ENCODE assay signal across 18 cellular contexts in the genomic region with DNA sequence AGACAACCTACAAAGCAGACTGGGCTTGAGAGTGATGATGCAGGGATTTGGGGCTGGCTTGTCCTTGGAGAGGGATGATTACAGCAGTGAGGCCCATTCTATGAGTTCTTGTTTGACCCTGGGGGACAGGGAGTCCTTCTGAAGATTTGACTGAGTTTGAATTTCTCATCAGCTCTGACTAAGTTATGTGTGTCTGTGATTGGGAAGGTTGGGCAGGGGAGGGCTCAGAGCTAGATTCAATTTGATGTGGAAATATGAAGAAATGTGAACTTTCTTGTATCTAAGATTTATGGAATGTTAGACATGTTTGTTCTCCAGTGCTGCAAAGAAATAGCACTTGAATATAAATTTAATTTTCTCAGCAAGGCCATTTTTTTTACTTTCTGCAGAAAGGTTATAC. TPM values are rescaled to one million over a fixed set of nuclear protein-coding genes. Genes with fewer than 3 reads are reported as not detected.
A peak's percentile ranks its signal among the peaks of the same experiment; 100 is the strongest.
DNase-seq lines count a peak whose midpoint lies in the region; ATAC-seq and TF ChIP-seq lines count a peak whose summit lies in the region.
"Had no signal": no experiment of that assay in that cellular context is flagged by ENCODE, and none has a peak within 500 bp of the region (broad histone marks: within the 10 kb centered on the region; RNA-seq: fewer than 3 reads in every experiment).

No MANE protein-coding gene starts in this region.

- H3K4me2 ChIP-seq in SK-N-SH, result no peak overlapping the region

- peaks cover 9% of the 10 kb centered on the region for H3K4me1 Mint-ChIP-seq in activated T-cell treated with anti-CD3 and anti-CD28 coated beads, Interleukin-2, amount 50 U/mL, for 72 hours (ENCODE audit: low read depth)

- no peaks in the 10 kb centered on the region for H3F3A ChIP-seq in SK-N-SH (replicated peaks; ENCODE audit: insufficient read depth)

- H4K20me1 ChIP-seq in SK-N-SH (ENCODE audit: insufficient read depth), result no peaks in the 10 kb centered on the region

- no peak overlapping the region for H3K4me3 Mint-ChIP-seq in activated T-cell treated with anti-CD3 and anti-CD28 coated beads, Interleukin-2, amount 50 U/mL, for 72 hours
- H3K4me3 Mint-ChIP-seq: CD8-positive, alpha-beta T cell had no signal

- no peaks in the 10 kb centered on the region for H3K9me3 ChIP-seq in RWPE2 (ENCODE audit: severe bottlenecking)
- peaks cover 0 to 12% (median 0%) of the 10 kb centered on the region in 4 donors for H3K9me3 ChIP-seq in stomach
- no peaks in the 10 kb centered on the region for H3K9me3 ChIP-seq in colonic mucosa
- H3K9me3 ChIP-seq in SK-N-SH, result no peaks in the 10 kb centered on the region

- no peak overlapping the region for H3K4me3 ChIP-seq in RWPE2 (ENCODE audit: severe bottlenecking)
- no peak overlapping the region for H3K4me3 ChIP-seq in choroid plexus epithelial cell (ENCODE audit: low read depth, low read length)
- no peak overlapping the region for H3K4me3 ChIP-seq in stomach
- H3K4me3 ChIP-seq in colonic mucosa, result no peak overlapping the region
- H3K4me3 ChIP-seq in SK-N-SH (ENCODE audit: low read depth in 2 of 2, low read length in 1 of 2), result no peak overlapping the region

- ATAC-seq in RWPE2 (ENCODE audit: low read depth) (no peak), GM18502 (IDR thresholded peaks at IDR 0.05; ENCODE audit: poor library complexity, unreplicated experiment) (no peak)
- no peak for ATAC-seq in activated T-cell treated with anti-CD3 and anti-CD28 coated beads, Interleukin-2, amount 50 U/mL, for 72 hours (replicated peaks in 1 of 2)
- ATAC-seq: CD8-positive, alpha-beta T cell; Right ventricle myocardium inferior; SK-N-SH treated with all-trans-retinoic acid at 6 μM for 48 hours had no signal

- CTCF ChIA-PET in SK-N-SH (lab: Yijun Ruan, JAX), result no interaction called here

- H3K36me3 ChIP-seq in RWPE2 (ENCODE audit: low read depth) (no peaks in the 10 kb centered on the region), stomach (no peaks in the 10 kb centered on the region), colonic mucosa (no peaks in the 10 kb centered on the region), SK-N-SH (replicated peaks in 1 of 2; ENCODE audit: control insufficient read depth in 1 of 2, insufficient read depth in 2 of 2, low read length in 1 of 2) (no peaks in the 10 kb centered on the region)

- TF ChIP-seq CTCF in RWPE2 (IDR thresholded peaks at IDR 0.05; ENCODE audit: poor library complexity, severe bottlenecking) (no peak), choroid plexus epithelial cell (conservative IDR thresholded peaks at IDR 0.05; ENCODE audit: low read depth, low read length) (no peak), stomach (IDR thresholded peaks at IDR 0.05) (no peak), colonic mucosa (IDR thresholded peaks at IDR 0.05) (no peak), SK-N-SH (IDR thresholded peaks at IDR 0.05) (no peak)

- H3K4me1 ChIP-seq in RWPE2 (ENCODE audit: insufficient read depth, poor library complexity, severe bottlenecking) (peaks cover 13% of the 10 kb centered on the region), stomach (peaks cover 13 to 49% (median 36%) of the 10 kb centered on the region in 4 donors), colonic mucosa (no peaks in the 10 kb centered on the region), SK-N-SH (ENCODE audit: control insufficient read depth in 1 of 2, insufficient read depth in 2 of 2, low read depth in 1 of 2, low read length in 1 of 2) (no peaks in the 10 kb centered on the region)

- intact Hi-C loops in stomach (cut with DNase I; ENCODE audit: low total_unique reads) (no loop called here), colonic mucosa (cut with DNase I) (no loop called here)

- H2AFZ ChIP-seq in SK-N-SH (ENCODE audit: low read depth), result no peak overlapping the region

- no peak overlapping the region for H3K27ac Mint-ChIP-seq in activated T-cell treated with anti-CD3 and anti-CD28 coated beads, Interleukin-2, amount 50 U/mL, for 72 hours
- H3K27ac Mint-ChIP-seq: CD8-positive, alpha-beta T cell had no signal

- POLR2A ChIA-PET in SK-N-SH (lab: Yijun Ruan, JAX), result no interaction called here

- H3K9ac ChIP-seq in colonic mucosa (ENCODE audit: low read depth in 2 of 2, low read length in 2 of 2), result no peak overlapping the region
- H3K9ac ChIP-seq in SK-N-SH, result no peak overlapping the region

- H3K9me2 ChIP-seq in SK-N-SH, result no peaks in the 10 kb centered on the region

- H3K27me3 Mint-ChIP-seq in activated T-cell treated with anti-CD3 and anti-CD28 coated beads, Interleukin-2, amount 50 U/mL, for 72 hours (ENCODE audit: low read depth), result peaks cover 17% of the 10 kb centered on the region

- peaks cover 13 to 19% of the 10 kb centered on the region in 2 donors for H3K36me3 Mint-ChIP-seq in activated T-cell treated with anti-CD3 and anti-CD28 coated beads, Interleukin-2, amount 50 U/mL, for 72 hours (ENCODE audit: insufficient read depth in 2 of 2)
- H3K36me3 Mint-ChIP-seq: CD8-positive, alpha-beta T cell had no signal

- H3K9me3 Mint-ChIP-seq in activated T-cell treated with anti-CD3 and anti-CD28 coated beads, Interleukin-2, amount 50 U/mL, for 72 hours, result peaks cover 12 to 15% of the 10 kb centered on the region in 2 donors

- TF ChIP-seq EP300 in stomach (IDR thresholded peaks at IDR 0.05) (no peak), SK-N-SH (IDR thresholded peaks at IDR 0.05; ENCODE audit: borderline replicate concordance in 1 of 2, low read depth in 1 of 2, low read length in 1 of 2) (no peak)

- no peak for TF ChIP-seq POLR2A in stomach (IDR thresholded peaks at IDR 0.05)

- no peaks in the 10 kb centered on the region for H3K79me2 ChIP-seq in SK-N-SH (ENCODE audit: insufficient read depth)

- DNase-seq in RWPE2 (ENCODE audit: low spot score) (no peak), choroid plexus epithelial cell (ENCODE audit: low read depth) (peak; percentile 60), iris pigment epithelial cell (ENCODE audit: low read depth) (peak; percentile 38), stomach (no peak), colonic mucosa (no peak), SK-N-SH (no peak)
- DNase-seq in activated T-cell treated with anti-CD3 and anti-CD28 coated beads, Interleukin-2, amount 50 U/mL, for 72 hours, result no peak
- DNase-seq: CD8-positive, alpha-beta T cell; GOT3; KBM-7; NCI-H1436; NCI-H2227 treated with DMSO at 0.1 percent for 48 hours; NCI-H524 treated with DMSO at 0.1 percent for 48 hours had no signal

- no peaks in the 10 kb centered on the region for H3K27me3 ChIP-seq in RWPE2 (ENCODE audit: insufficient read depth, poor library complexity, severe bottlenecking)
- H3K27me3 ChIP-seq in stomach, result no peaks in the 10 kb centered on the region
- no peaks in the 10 kb centered on the region for H3K27me3 ChIP-seq in colonic mucosa
- H3K27me3 ChIP-seq in SK-N-SH (ENCODE audit: insufficient read depth), result peaks cover 4% of the 10 kb centered on the region; the same call in 1 of the 2 replicates

- H3K27ac ChIP-seq in RWPE2 (ENCODE audit: poor library complexity, severe bottlenecking), result peak overlapping the region; percentile 73
- peak overlapping the region in 3 of 5 donors; percentile 52 to 75 (median 67) for H3K27ac ChIP-seq in stomach
- no peak overlapping the region for H3K27ac ChIP-seq in colonic mucosa
- H3K27ac ChIP-seq in SK-N-SH (ENCODE audit: low read depth in 2 of 2, low read length in 1 of 2), result no peak overlapping the region

- no peak for TF ChIP-seq RAD21 in SK-N-SH (IDR thresholded peaks at IDR 0.05; ENCODE audit: low read length)

TF ChIP-seq in SK-N-SH, 30 proteins besides CTCF, POLR2A, EP300 and RAD21 (continues in another document):
- TF ChIP-seq, protein P1, sequence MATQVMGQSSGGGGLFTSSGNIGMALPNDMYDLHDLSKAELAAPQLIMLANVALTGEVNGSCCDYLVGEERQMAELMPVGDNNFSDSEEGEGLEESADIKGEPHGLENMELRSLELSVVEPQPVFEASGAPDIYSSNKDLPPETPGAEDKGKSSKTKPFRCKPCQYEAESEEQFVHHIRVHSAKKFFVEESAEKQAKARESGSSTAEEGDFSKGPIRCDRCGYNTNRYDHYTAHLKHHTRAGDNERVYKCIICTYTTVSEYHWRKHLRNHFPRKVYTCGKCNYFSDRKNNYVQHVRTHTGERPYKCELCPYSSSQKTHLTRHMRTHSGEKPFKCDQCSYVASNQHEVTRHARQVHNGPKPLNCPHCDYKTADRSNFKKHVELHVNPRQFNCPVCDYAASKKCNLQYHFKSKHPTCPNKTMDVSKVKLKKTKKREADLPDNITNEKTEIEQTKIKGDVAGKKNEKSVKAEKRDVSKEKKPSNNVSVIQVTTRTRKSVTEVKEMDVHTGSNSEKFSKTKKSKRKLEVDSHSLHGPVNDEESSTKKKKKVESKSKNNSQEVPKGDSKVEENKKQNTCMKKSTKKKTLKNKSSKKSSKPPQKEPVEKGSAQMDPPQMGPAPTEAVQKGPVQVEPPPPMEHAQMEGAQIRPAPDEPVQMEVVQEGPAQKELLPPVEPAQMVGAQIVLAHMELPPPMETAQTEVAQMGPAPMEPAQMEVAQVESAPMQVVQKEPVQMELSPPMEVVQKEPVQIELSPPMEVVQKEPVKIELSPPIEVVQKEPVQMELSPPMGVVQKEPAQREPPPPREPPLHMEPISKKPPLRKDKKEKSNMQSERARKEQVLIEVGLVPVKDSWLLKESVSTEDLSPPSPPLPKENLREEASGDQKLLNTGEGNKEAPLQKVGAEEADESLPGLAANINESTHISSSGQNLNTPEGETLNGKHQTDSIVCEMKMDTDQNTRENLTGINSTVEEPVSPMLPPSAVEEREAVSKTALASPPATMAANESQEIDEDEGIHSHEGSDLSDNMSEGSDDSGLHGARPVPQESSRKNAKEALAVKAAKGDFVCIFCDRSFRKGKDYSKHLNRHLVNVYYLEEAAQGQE (IDR thresholded peaks at IDR 0.05; ENCODE audit: low read depth, low read length), result no peak
- TF ChIP-seq GABPA (IDR thresholded peaks at IDR 0.05; ENCODE audit: low read depth), result no peak
- no peak for TF ChIP-seq EZH2phosphoT487 (IDR thresholded peaks at IDR 0.05; ENCODE audit: borderline replicate concordance, low read depth)
- TF ChIP-seq TEAD4 (IDR thresholded peaks at IDR 0.05; ENCODE audit: borderline replicate concordance, insufficient read depth), result no peak
- no peak for TF ChIP-seq NFIC (IDR thresholded peaks at IDR 0.05; ENCODE audit: borderline replicate concordance)
- TF ChIP-seq NRF1 (IDR thresholded peaks at IDR 0.05; ENCODE audit: low read depth, low read length), result no peak

RNA-seq across cellular contexts. Expression of a gene that starts 19.9 kb away (rescaled TPM):
- 10 to 100 TPM in 4 of 5 donors, 1 to 10 TPM in 1; 2.3 to 99.6 (median 30.7) TPM for total RNA-seq in stomach
- 100 to 1,000 TPM in 1 of 3 donors, 10 to 100 TPM in 2; 11.9 to 111 (median 18.9) TPM for polyA plus RNA-seq in stomach
- 10 to 100 TPM in 1 of 2 donors, 1 to 10 TPM in 1; 8.2 to 11.0 TPM for total RNA-seq in activated T-cell treated with anti-CD3 and anti-CD28 coated beads, Interleukin-2, amount 50 U/mL, for 72 hours
- 100 to 1,000 TPM in 1 of 2 donors, 10 to 100 TPM in 1; 50.1 to 152 TPM for total RNA-seq in colonic mucosa
- 0.16 and 0.49 TPM in 2 replicates for polyA plus RNA-seq in SK-N-SH (2012; rRNA removed)
- polyA plus RNA-seq in SK-N-SH (2012; cell fraction: cytosol; rRNA removed), result 0.31 and 0.36 TPM in 2 replicates
- polyA plus RNA-seq in SK-N-SH (2012; cell fraction: nucleus; rRNA removed), result 0.09 and 0.12 TPM in 2 replicates
- total RNA-seq: CD8-positive, alpha-beta T cell; G401 had no signal
- polyA plus RNA-seq: BJ had no signal

Comparison
In these comparisons a context has a peak if more than half of its experiments do, and no peak if none do; other contexts are left out.
1. DNase-seq: peak in choroid plexus epithelial cell (single experiment) and iris pigment epithelial cell (single experiment); none in RWPE2 (single experiment), stomach (single experiment), activated T-cell treated with anti-CD3 and anti-CD28 coated beads, Interleukin-2, amount 50 U/mL, for 72 hours (0 of 2), colonic mucosa (single experiment) and SK-N-SH (single experiment).
2. H3K27ac ChIP-seq: peak in RWPE2 (single experiment) and stomach (3 of 5); none in colonic mucosa (single experiment) and SK-N-SH (0 of 2).